12 cellular contexts compared by ENCODE assay signal in the genomic region with DNA sequence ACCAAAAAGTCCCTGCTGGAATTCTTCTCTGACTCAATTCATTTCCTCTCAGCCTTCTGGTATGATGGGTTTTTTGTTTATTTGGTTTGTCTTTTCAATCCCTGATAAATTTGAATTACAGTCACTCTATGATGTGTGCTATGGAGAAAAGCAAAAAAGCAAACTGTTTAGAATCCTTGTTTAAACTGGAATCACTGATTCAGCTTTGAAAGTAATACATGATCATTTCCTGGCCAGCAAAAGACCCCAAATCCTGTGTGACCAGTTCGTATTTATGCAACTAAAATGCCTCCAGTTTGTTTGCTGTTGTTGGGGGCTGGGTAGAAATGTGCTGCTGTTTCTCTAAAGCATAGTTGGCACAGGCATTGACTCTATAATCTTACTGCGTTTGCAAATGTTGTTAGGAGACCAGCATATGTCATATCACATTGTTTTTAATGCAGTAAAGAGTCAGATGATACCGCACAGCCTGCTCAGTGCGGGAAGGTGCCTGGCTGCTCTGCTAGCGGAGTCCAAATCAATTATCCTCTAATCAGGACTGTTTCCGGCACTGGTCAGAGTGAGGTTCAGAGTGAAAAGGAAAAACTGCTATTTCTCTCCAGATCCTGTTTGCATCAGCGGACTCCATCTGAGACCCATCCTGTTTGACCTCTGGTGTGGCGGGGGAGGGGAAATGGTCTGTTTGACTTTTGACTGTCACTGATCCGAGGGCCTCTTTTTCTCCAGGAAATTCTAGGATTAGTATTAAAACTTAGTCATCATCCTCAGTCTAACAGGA. TPM values are rescaled to one million over a fixed set of nuclear protein-coding genes. Genes with fewer than 3 reads are reported as not detected.
DNase-seq lines count a peak whose midpoint lies in the region; ATAC-seq and TF ChIP-seq lines count a peak whose summit lies in the region.
"Had no signal": no experiment of that assay in that cellular context is flagged by ENCODE, and none has a peak within 500 bp of the region (broad histone marks: within the 10 kb centered on the region; RNA-seq: fewer than 3 reads in every experiment).

No MANE protein-coding gene starts in this region.

- no peak for ATAC-seq in GM21447 (IDR thresholded peaks at IDR 0.05; ENCODE audit: unreplicated experiment)
- no peak for ATAC-seq in naive thymus-derived CD8-positive, alpha-beta T cell

- peak overlapping the region in 1 of 2 donors; percentile 27 for H3K9ac ChIP-seq in colonic mucosa (ENCODE audit: low read depth in 2 of 2, low read length in 2 of 2)

- intact Hi-C loops in colonic mucosa (cut with DNase I): no loop called here

- H3K27ac Mint-ChIP-seq in naive thymus-derived CD8-positive, alpha-beta T cell: no peak overlapping the region
- H3K27ac Mint-ChIP-seq: B cell had no signal

- POLR2A ChIA-PET in naive thymus-derived CD8-positive, alpha-beta T cell (lab: Charles Lee): interaction anchor here (0.7 kb wide), 1 partner anchor 24 kb away, joined by 3 read pairs; no protein-coding TSS in a partner anchor

- H3K27me3 Mint-ChIP-seq in naive thymus-derived CD8-positive, alpha-beta T cell: peaks cover 0 to 2% (median 0%) of the 10 kb centered on the region in 5 donors
- H3K27me3 Mint-ChIP-seq: B cell had no signal

- H3K27ac ChIP-seq in colonic mucosa (peak overlapping the region; percentile 35), mesodermal cell (ENCODE audit: low read depth, low read length, severe bottlenecking) (peak overlapping the region; percentile 93)
- H3K27ac ChIP-seq: vagina had no signal

- TF ChIP-seq CTCF in colonic mucosa (IDR thresholded peaks at IDR 0.05): no peak

- H3K27me3 ChIP-seq in colonic mucosa: no peaks in the 10 kb centered on the region
- H3K27me3 ChIP-seq: vagina had no signal

- peaks cover 5% of the 10 kb centered on the region for H3K4me1 ChIP-seq in colonic mucosa
- peaks cover 45% of the 10 kb centered on the region for H3K4me1 ChIP-seq in mesodermal cell (ENCODE audit: control insufficient read depth, insufficient read depth, low read length, poor library complexity, severe bottlenecking)

- H3K9me3 ChIP-seq in colonic mucosa (no peaks in the 10 kb centered on the region), mesodermal cell (ENCODE audit: control insufficient read depth, low read length) (no peaks in the 10 kb centered on the region)
- H3K9me3 ChIP-seq: vagina had no signal

- H3K9me3 Mint-ChIP-seq in naive thymus-derived CD8-positive, alpha-beta T cell: no peaks in the 10 kb centered on the region

- H3K36me3 ChIP-seq in colonic mucosa (no peaks in the 10 kb centered on the region), mesodermal cell (ENCODE audit: control insufficient read depth, insufficient read depth, low read length) (no peaks in the 10 kb centered on the region)
- H3K36me3 ChIP-seq: vagina had no signal

- peak; percentile 40 for DNase-seq in A172 (ENCODE audit: low spot score)
- peak; percentile 63 for DNase-seq in M059J (ENCODE audit: low read depth)
- peak; percentile 48 for DNase-seq in colonic mucosa
- DNase-seq in naive thymus-derived CD8-positive, alpha-beta T cell: no peak
- no peak for DNase-seq in GM19238 (ENCODE audit: insufficient read length, low spot score)
- no peak for DNase-seq in epidermal melanocyte (ENCODE audit: insufficient read length, low spot score)
- DNase-seq: head of caudate nucleus, SHP77 treated with DMSO at 0.1 percent for 48 hours had no signal

- no peak overlapping the region for H3K4me3 Mint-ChIP-seq in naive thymus-derived CD8-positive, alpha-beta T cell
- H3K4me3 Mint-ChIP-seq: B cell had no signal

- H3K4me1 Mint-ChIP-seq in naive thymus-derived CD8-positive, alpha-beta T cell: no peaks in the 10 kb centered on the region
- H3K4me1 Mint-ChIP-seq: B cell had no signal

- WGBS in mesodermal cell (ENCODE audit: insufficient coverage in 2 of 2), 2 experiments: 67 to 69% methylated on average over 3 to 6 of the region's 9 CpGs

- H3K36me3 Mint-ChIP-seq in naive thymus-derived CD8-positive, alpha-beta T cell: no peaks in the 10 kb centered on the region

- no peak overlapping the region for H3K4me3 ChIP-seq in colonic mucosa
- no peak overlapping the region for H3K4me3 ChIP-seq in mesodermal cell (ENCODE audit: extremely low read depth, insufficient read depth, low read length, poor library complexity, severe bottlenecking)
- H3K4me3 ChIP-seq: vagina had no signal

RNA-seq across cellular contexts. Expression of a gene that starts 40.6 kb away (rescaled TPM):
- total RNA-seq in A172 (2014; rRNA removed; shearing (Covaris generic)): 44.9 and 63.3 TPM in 2 replicates
- 152 and 462 TPM in 2 replicates for total RNA-seq in M059J (2014; rRNA removed; shearing (Covaris generic))
- total RNA-seq in colonic mucosa: 100 to 1,000 TPM; 127 to 131 TPM
- polyA plus RNA-seq in mesodermal cell (2013, experiment 1 of 2): 124 TPM
- polyA plus RNA-seq in mesodermal cell (2013, experiment 2 of 2): 155 TPM
- 100 to 1,000 TPM; 332 to 358 TPM for total RNA-seq in naive thymus-derived CD8-positive, alpha-beta T cell
- polyA plus RNA-seq in naive thymus-derived CD8-positive, alpha-beta T cell: 100 to 1,000 TPM; 356 to 405 (median 359) TPM

RNA-seq across cellular contexts. Expression of a gene that starts 43.8 kb away (rescaled TPM):
- 75.4 and 88.8 TPM in 2 replicates for total RNA-seq in A172 (2014; rRNA removed; shearing (Covaris generic))
- total RNA-seq in M059J (2014; rRNA removed; shearing (Covaris generic)): 93.5 and 96.6 TPM in 2 replicates
- 100 to 1,000 TPM; 122 to 127 TPM for total RNA-seq in colonic mucosa
- polyA plus RNA-seq in mesodermal cell (2013, experiment 1 of 2): 74.6 TPM
- 64.3 TPM for polyA plus RNA-seq in mesodermal cell (2013, experiment 2 of 2)
- 10 to 100 TPM; 42.2 to 42.3 TPM for total RNA-seq in naive thymus-derived CD8-positive, alpha-beta T cell
- 10 to 100 TPM; 16.6 to 19.9 (median 18.7) TPM for polyA plus RNA-seq in naive thymus-derived CD8-positive, alpha-beta T cell

Comparison
In these comparisons a context has a peak if more than half of its experiments do, and no peak if none do; other contexts are left out.
1. DNase-seq: peak in A172 (single experiment), M059J (single experiment) and colonic mucosa (single experiment); none in naive thymus-derived CD8-positive, alpha-beta T cell (0 of 10), GM19238 (single experiment) and epidermal melanocyte (single experiment).